ENCODE assay signal across 6 cellular contexts in the genomic region with DNA sequence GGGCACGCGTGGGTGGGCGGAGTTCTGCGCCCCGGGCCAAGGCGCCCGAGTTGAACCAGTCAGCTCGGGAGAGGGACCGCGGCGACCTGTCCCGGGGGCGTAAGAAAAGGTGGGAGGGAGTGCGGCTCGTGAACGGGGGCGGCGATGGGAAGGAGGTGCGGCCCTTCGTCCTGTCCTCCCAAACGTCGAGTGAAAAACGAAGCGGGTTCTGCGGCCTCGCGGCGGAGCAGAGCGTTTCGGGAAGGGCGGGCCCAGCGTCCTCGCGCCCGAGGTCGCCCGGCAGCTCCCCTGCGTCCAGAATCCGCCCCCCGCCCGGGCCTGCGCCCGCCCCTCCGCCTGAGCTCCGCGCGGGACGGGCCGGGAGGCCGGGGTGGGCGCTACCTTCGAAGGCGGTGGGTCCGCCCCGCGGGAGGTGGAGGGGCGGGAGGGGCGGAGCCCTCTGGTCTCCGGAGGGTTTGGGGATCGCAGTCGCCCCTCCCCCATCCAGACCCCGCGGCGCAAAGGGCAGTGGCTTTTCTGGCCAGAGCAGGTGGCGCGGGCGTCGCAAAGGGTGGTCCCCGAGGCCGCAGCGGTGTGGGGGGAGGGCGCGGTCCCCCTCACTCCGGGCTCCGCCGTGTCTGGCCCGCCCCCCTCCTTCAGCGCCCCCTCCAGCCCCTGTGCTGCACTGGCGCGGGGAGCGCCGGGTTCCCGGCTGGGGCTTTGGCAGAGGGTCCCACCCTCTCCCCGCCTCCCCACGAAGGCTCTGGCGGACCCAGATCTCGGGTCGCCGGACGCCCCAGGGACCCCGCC. TPM values are rescaled to one million over a fixed set of nuclear protein-coding genes. Genes with fewer than 3 reads are reported as not detected.
DNase-seq lines count a peak whose midpoint lies in the region; ATAC-seq and TF ChIP-seq lines count a peak whose summit lies in the region.

No MANE protein-coding gene starts in this region.

- H3K36me3 ChIP-seq in BJ (ENCODE audit: control insufficient read depth, insufficient read depth, low read length) (no peaks in the 10 kb centered on the region), NT2/D1 (ENCODE audit: insufficient read depth, insufficient read length, low read length) (peaks cover 4% of the 10 kb centered on the region)

- DNase-seq in BJ (ENCODE audit: low read depth), result no peak
- no peak for DNase-seq in NT2/D1 (ENCODE audit: low read depth, low spot score)
- peak; percentile 75 for DNase-seq in ecto neural progenitor cell (ENCODE audit: low spot score)
- no peak for DNase-seq in retinal pigment epithelial cell (ENCODE audit: low read depth)
- no peak for DNase-seq in DMS153 treated with DMSO at 0.1 percent for 48 hours (lab: John Stamatoyannopoulos, UW; ENCODE audit: unreplicated experiment)

- POLR2A ChIA-PET in BJ (lab: Charles Lee), result no interaction called here

- peak overlapping the region; percentile 55 for H3K4me3 ChIP-seq in BJ (ENCODE audit: low read depth, low read length)
- H3K4me3 ChIP-seq in NT2/D1 (ENCODE audit: insufficient read length, low read depth), result peak overlapping the region; percentile 57
- peak overlapping the region; percentile 40 for H3K4me3 ChIP-seq in retinal pigment epithelial cell (ENCODE audit: low read length)

- H3K9me3 ChIP-seq in NT2/D1 (ENCODE audit: insufficient read depth, low read length), result no peaks in the 10 kb centered on the region

- H3K4me1 ChIP-seq in NT2/D1 (ENCODE audit: insufficient read depth, insufficient read length), result peaks cover 23% of the 10 kb centered on the region

- TF ChIP-seq CTCF in BJ (IDR thresholded peaks at IDR 0.05; ENCODE audit: insufficient read depth, low read depth, low read length), result no peak
- TF ChIP-seq CTCF in retinal pigment epithelial cell (conservative IDR thresholded peaks at IDR 0.05; ENCODE audit: low read depth, low read length), result no peak

- H3K9ac ChIP-seq in NT2/D1 (ENCODE audit: insufficient read length, low read depth), result peak overlapping the region; percentile 76

- CTCF ChIA-PET in BJ (lab: Yijun Ruan, JAX), result interaction anchor here (0.8 kb wide), 1 partner anchor 10 kb away, joined by 3 read pairs; no protein-coding TSS in a partner anchor

- ATAC-seq in GM19455 (IDR thresholded peaks at IDR 0.05; ENCODE audit: unreplicated experiment), result no peak

- peaks cover 7% of the 10 kb centered on the region; the same call in 1 of the 2 replicates for H3K27me3 ChIP-seq in BJ (ENCODE audit: control insufficient read depth, insufficient read depth, low read length)
- H3K27me3 ChIP-seq in NT2/D1 (ENCODE audit: insufficient read depth, insufficient read length), result peaks cover 9% of the 10 kb centered on the region

RNA-seq across cellular contexts. Expression of gene STMN3, which starts 0.8 kb away (rescaled TPM):
- 9.7 and 12.7 TPM in 2 replicates for polyA plus RNA-seq in BJ (2011; rRNA removed)
- 4.4 and 4.8 TPM in 2 replicates for polyA minus RNA-seq in BJ (2011; rRNA and poly(A)+ RNA removed)

RNA-seq across cellular contexts. Expression of gene RTEL1, which starts 5.7 kb away (rescaled TPM):
- 13.6 and 18.3 TPM in 2 replicates for polyA plus RNA-seq in BJ (2011; rRNA removed)
- 18.6 and 27.2 TPM in 2 replicates for polyA minus RNA-seq in BJ (2011; rRNA and poly(A)+ RNA removed)

RNA-seq across cellular contexts. Expression of gene GMEB2, which starts 25.5 kb away (rescaled TPM):
- 5.2 and 7.4 TPM in 2 replicates for polyA plus RNA-seq in BJ (2011; rRNA removed)
- polyA minus RNA-seq in BJ (2011; rRNA and poly(A)+ RNA removed), result 4.4 and 5.2 TPM in 2 replicates

RNA-seq across cellular contexts. Expression of gene TNFRSF6B, which starts 44.1 kb away (rescaled TPM):
- 2.1 and 3.2 TPM in 2 replicates for polyA plus RNA-seq in BJ (2011; rRNA removed)
- 0.46 TPM in 1 of 2 replicates, not detected in the other for polyA minus RNA-seq in BJ (2011; rRNA and poly(A)+ RNA removed)

RNA-seq across cellular contexts. Expression of gene ARFRP1, which starts 55.4 kb away (rescaled TPM):
- 29.3 and 41.9 TPM in 2 replicates for polyA plus RNA-seq in BJ (2011; rRNA removed)
- polyA minus RNA-seq in BJ (2011; rRNA and poly(A)+ RNA removed), result 14.8 and 16.4 TPM in 2 replicates
